2 cellular contexts compared by ENCODE assay signal in the genomic region with DNA sequence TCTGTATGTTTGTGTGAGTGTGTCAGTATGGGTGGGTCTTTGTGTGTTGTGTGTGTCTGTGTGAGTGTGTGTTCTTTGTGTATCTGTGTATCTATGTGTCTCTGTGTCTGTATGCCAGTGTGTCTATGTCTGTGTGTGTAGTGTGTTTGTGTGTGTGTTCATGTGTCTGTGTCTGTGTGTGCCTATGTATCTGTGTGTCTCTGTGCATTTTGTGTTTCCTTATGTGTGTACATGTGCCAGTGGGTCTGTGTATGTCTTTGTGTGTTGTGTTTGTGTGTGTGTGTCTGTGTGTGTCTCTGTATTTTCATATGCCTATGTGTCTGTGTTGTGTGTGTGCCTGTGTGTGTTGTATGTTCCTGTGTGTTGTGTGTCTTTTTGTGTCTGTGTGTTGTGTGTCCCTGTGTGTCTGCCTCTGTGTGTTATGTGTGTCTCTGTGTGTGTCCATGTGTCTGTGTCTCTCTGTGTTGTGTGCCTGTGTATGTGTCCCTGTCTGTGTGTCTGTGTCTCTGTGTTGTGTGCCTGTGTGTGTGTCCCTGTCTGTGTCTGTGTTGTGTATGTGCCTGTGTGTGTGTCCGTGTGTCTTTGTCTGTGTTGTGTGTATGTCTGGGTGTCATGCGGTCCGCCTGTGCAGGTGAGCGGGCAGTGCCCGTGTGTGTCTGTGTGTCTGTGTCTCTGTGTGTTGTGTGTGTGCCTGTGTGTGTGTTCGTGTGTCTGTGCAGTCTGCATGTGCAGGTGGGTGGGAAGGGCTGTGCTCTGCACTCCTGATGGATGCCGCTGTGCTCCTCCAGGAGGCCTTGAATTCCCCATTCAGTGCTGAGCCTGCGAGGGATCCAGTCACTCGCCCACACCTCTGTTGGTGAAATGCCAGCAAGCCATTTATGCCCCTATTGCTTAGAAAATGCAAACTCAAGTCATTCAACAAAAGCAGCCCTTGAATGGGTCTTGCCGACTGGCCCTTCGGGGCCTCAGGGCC.
TF ChIP-seq lines count a peak whose summit lies in the region.

No MANE protein-coding gene starts in this region.

TF ChIP-seq in HEK293, 187 proteins besides CTCF, POLR2A, EP300 and RAD21 (continues in another document):
- peak; percentile 88 for TF ChIP-seq ZBTB17 (tag by site-specific recombination; IDR thresholded peaks at IDR 0.05)
- peak; percentile 77 for TF ChIP-seq ZFHX2 (tag by site-specific recombination; conservative IDR thresholded peaks at IDR 0.05)
- 0 out of 2 replicates have a peak, but pooled peaks have one; percentile 24 for TF ChIP-seq ZNF311 (tag by site-specific recombination; IDR thresholded peaks at IDR 0.05; ENCODE audit: borderline replicate concordance)
- TF ChIP-seq, protein P1, sequence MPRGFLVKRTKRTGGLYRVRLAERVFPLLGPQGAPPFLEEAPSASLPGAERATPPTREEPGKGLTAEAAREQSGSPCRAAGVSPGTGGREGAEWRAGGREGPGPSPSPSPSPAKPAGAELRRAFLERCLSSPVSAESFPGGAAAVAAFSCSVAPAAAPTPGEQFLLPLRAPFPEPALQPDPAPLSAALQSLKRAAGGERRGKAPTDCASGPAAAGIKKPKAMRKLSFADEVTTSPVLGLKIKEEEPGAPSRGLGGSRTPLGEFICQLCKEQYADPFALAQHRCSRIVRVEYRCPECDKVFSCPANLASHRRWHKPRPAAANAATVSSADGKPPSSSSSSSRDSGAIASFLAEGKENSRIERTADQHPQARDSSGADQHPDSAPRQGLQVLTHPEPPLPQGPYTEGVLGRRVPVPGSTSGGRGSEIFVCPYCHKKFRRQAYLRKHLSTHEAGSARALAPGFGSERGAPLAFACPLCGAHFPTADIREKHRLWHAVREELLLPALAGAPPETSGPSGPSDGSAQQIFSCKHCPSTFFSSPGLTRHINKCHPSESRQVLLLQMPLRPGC (tag by site-specific recombination; IDR thresholded peaks at IDR 0.05) = no peak
- TF ChIP-seq, protein P2, sequence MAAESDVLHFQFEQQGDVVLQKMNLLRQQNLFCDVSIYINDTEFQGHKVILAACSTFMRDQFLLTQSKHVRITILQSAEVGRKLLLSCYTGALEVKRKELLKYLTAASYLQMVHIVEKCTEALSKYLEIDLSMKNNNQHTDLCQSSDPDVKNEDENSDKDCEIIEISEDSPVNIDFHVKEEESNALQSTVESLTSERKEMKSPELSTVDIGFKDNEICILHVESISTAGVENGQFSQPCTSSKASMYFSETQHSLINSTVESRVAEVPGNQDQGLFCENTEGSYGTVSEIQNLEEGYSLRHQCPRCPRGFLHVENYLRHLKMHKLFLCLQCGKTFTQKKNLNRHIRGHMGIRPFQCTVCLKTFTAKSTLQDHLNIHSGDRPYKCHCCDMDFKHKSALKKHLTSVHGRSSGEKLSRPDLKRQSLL (tag by site-specific recombination; IDR thresholded peaks at IDR 0.05) = no peak
- no peak for TF ChIP-seq ZNF629 (tag by site-specific recombination; IDR thresholded peaks at IDR 0.05)
- TF ChIP-seq ZNF335 (tag by site-specific recombination; conservative IDR thresholded peaks at IDR 0.05) = no peak
- no peak for TF ChIP-seq ZNF677 (tag by site-specific recombination; IDR thresholded peaks at IDR 0.05)
- TF ChIP-seq, protein P3, sequence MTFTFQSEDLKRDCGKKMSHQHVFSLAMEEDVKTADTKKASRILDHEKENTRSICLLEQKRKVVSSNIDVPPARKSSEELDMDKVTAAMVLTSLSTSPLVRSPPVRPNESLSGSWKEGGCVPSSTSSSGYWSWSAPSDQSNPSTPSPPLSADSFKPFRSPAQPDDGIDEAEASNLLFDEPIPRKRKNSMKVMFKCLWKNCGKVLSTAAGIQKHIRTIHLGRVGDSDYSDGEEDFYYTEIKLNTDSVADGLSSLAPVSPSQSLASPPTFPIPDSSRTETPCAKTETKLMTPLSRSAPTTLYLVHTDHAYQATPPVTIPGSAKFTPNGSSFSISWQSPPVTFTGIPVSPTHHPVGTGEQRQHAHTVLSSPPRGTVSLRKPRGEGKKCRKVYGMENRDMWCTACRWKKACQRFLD (tag by site-specific recombination; IDR thresholded peaks at IDR 0.05) = no peak
- no peak for TF ChIP-seq ZNF501 (tag by site-specific recombination; IDR thresholded peaks at IDR 0.05)
- TF ChIP-seq, protein P4, sequence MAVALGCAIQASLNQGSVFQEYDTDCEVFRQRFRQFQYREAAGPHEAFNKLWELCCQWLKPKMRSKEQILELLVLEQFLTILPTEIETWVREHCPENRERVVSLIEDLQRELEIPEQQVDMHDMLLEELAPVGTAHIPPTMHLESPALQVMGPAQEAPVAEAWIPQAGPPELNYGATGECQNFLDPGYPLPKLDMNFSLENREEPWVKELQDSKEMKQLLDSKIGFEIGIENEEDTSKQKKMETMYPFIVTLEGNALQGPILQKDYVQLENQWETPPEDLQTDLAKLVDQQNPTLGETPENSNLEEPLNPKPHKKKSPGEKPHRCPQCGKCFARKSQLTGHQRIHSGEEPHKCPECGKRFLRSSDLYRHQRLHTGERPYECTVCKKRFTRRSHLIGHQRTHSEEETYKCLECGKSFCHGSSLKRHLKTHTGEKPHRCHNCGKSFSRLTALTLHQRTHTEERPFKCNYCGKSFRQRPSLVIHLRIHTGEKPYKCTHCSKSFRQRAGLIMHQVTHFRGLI (tag by site-specific recombination; IDR thresholded peaks at IDR 0.05) = no peak
- TF ChIP-seq, protein P5, sequence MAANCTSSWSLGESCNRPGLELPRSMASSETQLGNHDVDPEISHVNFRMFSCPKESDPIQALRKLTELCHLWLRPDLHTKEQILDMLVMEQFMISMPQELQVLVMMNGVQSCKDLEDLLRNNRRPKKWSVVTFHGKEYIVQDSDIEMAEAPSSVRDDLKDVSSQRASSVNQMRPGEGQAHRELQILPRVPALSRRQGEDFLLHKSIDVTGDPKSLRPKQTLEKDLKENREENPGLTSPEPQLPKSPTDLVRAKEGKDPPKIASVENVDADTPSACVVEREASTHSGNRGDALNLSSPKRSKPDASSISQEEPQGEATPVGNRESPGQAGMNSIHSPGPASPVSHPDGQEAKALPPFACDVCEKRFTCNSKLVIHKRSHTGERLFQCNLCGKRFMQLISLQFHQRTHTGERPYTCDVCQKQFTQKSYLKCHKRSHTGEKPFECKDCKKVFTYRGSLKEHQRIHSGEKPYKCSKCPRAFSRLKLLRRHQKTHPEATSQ (tag by site-specific recombination; IDR thresholded peaks at IDR 0.05) = no peak
- no peak for TF ChIP-seq ZXDB (tag by site-specific recombination; IDR thresholded peaks at IDR 0.05)
- TF ChIP-seq, protein P6, sequence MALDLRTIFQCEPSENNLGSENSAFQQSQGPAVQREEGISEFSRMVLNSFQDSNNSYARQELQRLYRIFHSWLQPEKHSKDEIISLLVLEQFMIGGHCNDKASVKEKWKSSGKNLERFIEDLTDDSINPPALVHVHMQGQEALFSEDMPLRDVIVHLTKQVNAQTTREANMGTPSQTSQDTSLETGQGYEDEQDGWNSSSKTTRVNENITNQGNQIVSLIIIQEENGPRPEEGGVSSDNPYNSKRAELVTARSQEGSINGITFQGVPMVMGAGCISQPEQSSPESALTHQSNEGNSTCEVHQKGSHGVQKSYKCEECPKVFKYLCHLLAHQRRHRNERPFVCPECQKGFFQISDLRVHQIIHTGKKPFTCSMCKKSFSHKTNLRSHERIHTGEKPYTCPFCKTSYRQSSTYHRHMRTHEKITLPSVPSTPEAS (tag by site-specific recombination; IDR thresholded peaks at IDR 0.05) = peak; percentile 71

TF ChIP-seq in GM12878, 131 proteins besides CTCF, POLR2A, EP300 and RAD21:
- TF ChIP-seq YY1 (IDR thresholded peaks at IDR 0.05; ENCODE audit: low read depth, low read length) = no peak
- TF ChIP-seq, protein P7, sequence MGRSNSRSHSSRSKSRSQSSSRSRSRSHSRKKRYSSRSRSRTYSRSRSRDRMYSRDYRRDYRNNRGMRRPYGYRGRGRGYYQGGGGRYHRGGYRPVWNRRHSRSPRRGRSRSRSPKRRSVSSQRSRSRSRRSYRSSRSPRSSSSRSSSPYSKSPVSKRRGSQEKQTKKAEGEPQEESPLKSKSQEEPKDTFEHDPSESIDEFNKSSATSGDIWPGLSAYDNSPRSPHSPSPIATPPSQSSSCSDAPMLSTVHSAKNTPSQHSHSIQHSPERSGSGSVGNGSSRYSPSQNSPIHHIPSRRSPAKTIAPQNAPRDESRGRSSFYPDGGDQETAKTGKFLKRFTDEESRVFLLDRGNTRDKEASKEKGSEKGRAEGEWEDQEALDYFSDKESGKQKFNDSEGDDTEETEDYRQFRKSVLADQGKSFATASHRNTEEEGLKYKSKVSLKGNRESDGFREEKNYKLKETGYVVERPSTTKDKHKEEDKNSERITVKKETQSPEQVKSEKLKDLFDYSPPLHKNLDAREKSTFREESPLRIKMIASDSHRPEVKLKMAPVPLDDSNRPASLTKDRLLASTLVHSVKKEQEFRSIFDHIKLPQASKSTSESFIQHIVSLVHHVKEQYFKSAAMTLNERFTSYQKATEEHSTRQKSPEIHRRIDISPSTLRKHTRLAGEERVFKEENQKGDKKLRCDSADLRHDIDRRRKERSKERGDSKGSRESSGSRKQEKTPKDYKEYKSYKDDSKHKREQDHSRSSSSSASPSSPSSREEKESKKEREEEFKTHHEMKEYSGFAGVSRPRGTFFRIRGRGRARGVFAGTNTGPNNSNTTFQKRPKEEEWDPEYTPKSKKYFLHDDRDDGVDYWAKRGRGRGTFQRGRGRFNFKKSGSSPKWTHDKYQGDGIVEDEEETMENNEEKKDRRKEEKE (IDR thresholded peaks at IDR 0.05) = no peak
- TF ChIP-seq ZNF622 (IDR thresholded peaks at IDR 0.05) = no peak
- TF ChIP-seq HDGF (IDR thresholded peaks at IDR 0.05) = no peak
- TF ChIP-seq, protein P8, sequence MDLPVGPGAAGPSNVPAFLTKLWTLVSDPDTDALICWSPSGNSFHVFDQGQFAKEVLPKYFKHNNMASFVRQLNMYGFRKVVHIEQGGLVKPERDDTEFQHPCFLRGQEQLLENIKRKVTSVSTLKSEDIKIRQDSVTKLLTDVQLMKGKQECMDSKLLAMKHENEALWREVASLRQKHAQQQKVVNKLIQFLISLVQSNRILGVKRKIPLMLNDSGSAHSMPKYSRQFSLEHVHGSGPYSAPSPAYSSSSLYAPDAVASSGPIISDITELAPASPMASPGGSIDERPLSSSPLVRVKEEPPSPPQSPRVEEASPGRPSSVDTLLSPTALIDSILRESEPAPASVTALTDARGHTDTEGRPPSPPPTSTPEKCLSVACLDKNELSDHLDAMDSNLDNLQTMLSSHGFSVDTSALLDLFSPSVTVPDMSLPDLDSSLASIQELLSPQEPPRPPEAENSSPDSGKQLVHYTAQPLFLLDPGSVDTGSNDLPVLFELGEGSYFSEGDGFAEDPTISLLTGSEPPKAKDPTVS (IDR thresholded peaks at IDR 0.05; ENCODE audit: low read depth, low read length) = no peak
- TF ChIP-seq, protein P9, sequence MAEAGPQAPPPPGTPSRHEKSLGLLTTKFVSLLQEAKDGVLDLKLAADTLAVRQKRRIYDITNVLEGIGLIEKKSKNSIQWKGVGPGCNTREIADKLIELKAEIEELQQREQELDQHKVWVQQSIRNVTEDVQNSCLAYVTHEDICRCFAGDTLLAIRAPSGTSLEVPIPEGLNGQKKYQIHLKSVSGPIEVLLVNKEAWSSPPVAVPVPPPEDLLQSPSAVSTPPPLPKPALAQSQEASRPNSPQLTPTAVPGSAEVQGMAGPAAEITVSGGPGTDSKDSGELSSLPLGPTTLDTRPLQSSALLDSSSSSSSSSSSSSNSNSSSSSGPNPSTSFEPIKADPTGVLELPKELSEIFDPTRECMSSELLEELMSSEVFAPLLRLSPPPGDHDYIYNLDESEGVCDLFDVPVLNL (IDR thresholded peaks at IDR 0.05; ENCODE audit: low read depth, low read length) = no peak
- TF ChIP-seq PAX8 (IDR thresholded peaks at IDR 0.05) = no peak
- TF ChIP-seq, protein P10, sequence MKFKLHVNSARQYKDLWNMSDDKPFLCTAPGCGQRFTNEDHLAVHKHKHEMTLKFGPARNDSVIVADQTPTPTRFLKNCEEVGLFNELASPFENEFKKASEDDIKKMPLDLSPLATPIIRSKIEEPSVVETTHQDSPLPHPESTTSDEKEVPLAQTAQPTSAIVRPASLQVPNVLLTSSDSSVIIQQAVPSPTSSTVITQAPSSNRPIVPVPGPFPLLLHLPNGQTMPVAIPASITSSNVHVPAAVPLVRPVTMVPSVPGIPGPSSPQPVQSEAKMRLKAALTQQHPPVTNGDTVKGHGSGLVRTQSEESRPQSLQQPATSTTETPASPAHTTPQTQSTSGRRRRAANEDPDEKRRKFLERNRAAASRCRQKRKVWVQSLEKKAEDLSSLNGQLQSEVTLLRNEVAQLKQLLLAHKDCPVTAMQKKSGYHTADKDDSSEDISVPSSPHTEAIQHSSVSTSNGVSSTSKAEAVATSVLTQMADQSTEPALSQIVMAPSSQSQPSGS (IDR thresholded peaks at IDR 0.05; ENCODE audit: low read length) = no peak
TF ChIP-seq in GM12878: peak in this region for 0.
